Comparison of ENCODE assay signal across 2 cellular contexts in genomic region chr17:37360632-37361031, GRCh38.
A peak's percentile ranks its signal among the peaks of the same experiment; 100 is the strongest.
TF ChIP-seq lines count a peak whose summit lies in the region.

No MANE protein-coding gene starts in this region.

TF ChIP-seq in A549, 52 proteins besides CTCF, POLR2A, EP300 and RAD21:
- TF ChIP-seq HES2 (IDR thresholded peaks at IDR 0.05) (peak; percentile 21; the same call in 1 of the 2 replicates), JUNB (IDR thresholded peaks at IDR 0.05) (0 out of 2 replicates have a peak, but pooled peaks have one; percentile 25), HEYL (CRISPR knock-in tag; IDR thresholded peaks at IDR 0.05) (no peak), CBX8 (IDR thresholded peaks at IDR 0.05) (no peak), FOSL2 (IDR thresholded peaks at IDR 0.05) (peak; percentile 34; the same call in 1 of the 2 replicates), FOSL2 (CRISPR knock-in tag; IDR thresholded peaks at IDR 0.05) (peak; percentile 91), HOXA7 (CRISPR knock-in tag; IDR thresholded peaks at IDR 0.05) (no peak), ELK1 (IDR thresholded peaks at IDR 0.05; ENCODE audit: low read depth, low read length) (no peak), SREBF2 (IDR thresholded peaks at IDR 0.05) (no peak), CEBPB (IDR thresholded peaks at IDR 0.05) (peak; percentile 76 to 84)

TF ChIP-seq in HEK293, 187 proteins besides CTCF, POLR2A, EP300 and RAD21 (continued from another document):
- 0 out of 2 replicates have a peak, but pooled peaks have one; percentile 13 for TF ChIP-seq SP2 (tag by site-specific recombination; IDR thresholded peaks at IDR 0.05)
